Comparison of ENCODE assay signal across 1 cellular context in the genomic region with DNA sequence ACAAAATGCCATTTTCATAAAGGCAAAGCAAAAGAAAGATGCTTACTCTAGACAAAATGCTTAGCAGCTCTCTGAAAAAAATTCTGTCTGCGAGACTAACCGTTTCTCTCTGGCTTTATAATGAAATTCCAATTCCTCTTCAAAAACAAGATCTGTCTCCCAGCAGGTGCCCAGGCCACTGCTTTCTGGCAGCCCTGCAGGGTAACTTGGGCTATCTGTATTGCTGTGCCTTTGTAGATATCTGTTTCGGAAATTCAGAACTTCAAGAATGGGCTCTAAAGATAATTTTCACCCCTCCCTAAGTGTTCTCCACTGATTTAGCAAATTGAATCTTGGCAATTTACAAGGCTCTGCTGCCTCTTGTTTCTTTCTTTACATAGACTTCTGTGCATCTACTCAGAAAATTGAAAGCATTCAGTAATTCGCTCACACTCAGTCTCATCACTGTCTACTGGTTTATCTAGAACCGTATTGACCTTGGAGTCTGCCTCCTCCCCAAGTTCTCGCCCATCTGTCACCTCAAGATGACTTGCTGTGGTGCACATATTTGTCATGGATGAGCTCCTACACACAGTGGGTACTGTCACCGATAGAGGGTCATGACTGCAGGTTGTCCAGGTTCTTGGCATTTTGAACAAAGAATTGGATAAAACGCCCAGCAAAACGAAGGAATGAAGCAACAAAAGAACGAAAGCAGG.
TF ChIP-seq lines count a peak whose summit lies in the region.

No MANE protein-coding gene starts in this region.

TF ChIP-seq in HepG2, 621 proteins besides CTCF, POLR2A, EP300 and RAD21 (continued from another document):
- TF ChIP-seq, protein P1, sequence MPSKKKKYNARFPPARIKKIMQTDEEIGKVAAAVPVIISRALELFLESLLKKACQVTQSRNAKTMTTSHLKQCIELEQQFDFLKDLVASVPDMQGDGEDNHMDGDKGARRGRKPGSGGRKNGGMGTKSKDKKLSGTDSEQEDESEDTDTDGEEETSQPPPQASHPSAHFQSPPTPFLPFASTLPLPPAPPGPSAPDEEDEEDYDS (CRISPR knock-in tag; IDR thresholded peaks at IDR 0.05) = no peak
